ENCODE assay signal across 26 cellular contexts in genomic region chr16:888901-889570, GRCh38.
"Had no signal": no experiment of that assay in that cellular context is flagged by ENCODE, and none has a peak within 500 bp of the region (broad histone marks: within the 10 kb centered on the region; RNA-seq: fewer than 3 reads in every experiment).

No MANE protein-coding gene starts in this region.

- H3K4me3 Mint-ChIP-seq: activated CD4-positive, alpha-beta T cell treated with anti-CD3 and anti-CD28 coated beads for 36 hours; activated naive CD8-positive, alpha-beta T cell treated with anti-CD3 and anti-CD28 coated beads for 36 hours; activated T-cell treated with anti-CD3 and anti-CD28 coated beads, Interleukin-2, amount 50 U/mL, for 72 hours; brain; immature natural killer cell; nephron; T-helper 2 cell treated with Interferon-gamma antibody and Interleukin-4, amounts not matched to agents 5 μg/mL and 100 μg/mL, for 36 hours; type B pancreatic cell had no signal

- H3K4me3 ChIP-seq: adrenal gland, ascending aorta, cardiac muscle cell, gastroesophageal sphincter, left lung, ovary, prostate gland, thoracic aorta, uterus had no signal

- H3K27me3 Mint-ChIP-seq: activated CD4-positive, alpha-beta T cell treated with anti-CD3 and anti-CD28 coated beads for 36 hours; activated naive CD8-positive, alpha-beta T cell treated with anti-CD3 and anti-CD28 coated beads for 36 hours; brain; type B pancreatic cell had no signal

- H3K4me1 Mint-ChIP-seq: activated CD4-positive, alpha-beta T cell treated with anti-CD3 and anti-CD28 coated beads for 36 hours; activated naive CD8-positive, alpha-beta T cell treated with anti-CD3 and anti-CD28 coated beads for 36 hours; immature natural killer cell had no signal

- H3K27me3 ChIP-seq: adrenal gland, ascending aorta, cardiac muscle cell, gastroesophageal sphincter, left lung, ovary, uterus had no signal

- H3K9me3 ChIP-seq: adrenal gland, ovary, prostate gland, uterus had no signal

- H3K36me3 Mint-ChIP-seq: immature natural killer cell, type B pancreatic cell had no signal

- H3K4me1 ChIP-seq: adrenal gland, ascending aorta, gastroesophageal sphincter, left lung, prostate gland, uterus had no signal

- H3K36me3 ChIP-seq: adrenal gland, cardiac muscle cell, ovary, prostate gland, uterus had no signal

- H3K27ac Mint-ChIP-seq: activated CD4-positive, alpha-beta T cell treated with anti-CD3 and anti-CD28 coated beads for 36 hours; activated naive CD8-positive, alpha-beta T cell treated with anti-CD3 and anti-CD28 coated beads for 36 hours; activated T-cell treated with anti-CD3 and anti-CD28 coated beads, Interleukin-2, amount 50 U/mL, for 72 hours; brain; immature natural killer cell; nephron; T-helper 2 cell treated with Interferon-gamma antibody and Interleukin-4, amounts not matched to agents 5 μg/mL and 100 μg/mL, for 36 hours; type B pancreatic cell had no signal

- H3K27ac ChIP-seq: adrenal gland, ascending aorta, cardiac muscle cell, gastroesophageal sphincter, left lung, ovary, prostate gland, thoracic aorta, uterus had no signal

- DNase-seq: activated CD4-positive, alpha-beta T cell treated with anti-CD3 and anti-CD28 coated beads for 36 hours; activated CD4-positive, alpha-beta T cell treated with anti-CD3 and anti-CD28 coated beads, Interleukin-2, amount 50 U/mL, for 4 hours; activated CD4-positive, CD25-positive, alpha-beta regulatory T cell; activated naive CD4-positive, alpha-beta T cell treated with Interleukin-2 at 50 U/mL for 16 hours; activated naive CD8-positive, alpha-beta T cell treated with anti-CD3 and anti-CD28 coated beads for 36 hours; activated T-cell treated with anti-CD3 and anti-CD28 coated beads for 4 hours; activated T-cell treated with anti-CD3 and anti-CD28 coated beads, Interleukin-2, amount 50 U/mL, for 72 hours; adrenal gland; cortex of kidney; hypothalamus; immature natural killer cell; mammary epithelial cell; stimulated activated CD4-positive, alpha-beta T cell treated with anti-CD3 and anti-CD28 coated beads, Interleukin-2, amount 100 ng/mL, for 48 hours; stimulated activated naive CD4-positive, alpha-beta T cell treated with Interleukin-2 at 50 U/mL for 16 hours; uterus had no signal

- H3K9me3 Mint-ChIP-seq: activated naive CD8-positive, alpha-beta T cell treated with anti-CD3 and anti-CD28 coated beads for 36 hours; activated T-cell treated with anti-CD3 and anti-CD28 coated beads, Interleukin-2, amount 50 U/mL, for 72 hours; nephron; T-helper 2 cell treated with Interferon-gamma antibody and Interleukin-4, amounts not matched to agents 5 μg/mL and 100 μg/mL, for 36 hours; type B pancreatic cell had no signal
